Comparison of ENCODE assay signal across 30 cellular contexts in the genomic region with DNA sequence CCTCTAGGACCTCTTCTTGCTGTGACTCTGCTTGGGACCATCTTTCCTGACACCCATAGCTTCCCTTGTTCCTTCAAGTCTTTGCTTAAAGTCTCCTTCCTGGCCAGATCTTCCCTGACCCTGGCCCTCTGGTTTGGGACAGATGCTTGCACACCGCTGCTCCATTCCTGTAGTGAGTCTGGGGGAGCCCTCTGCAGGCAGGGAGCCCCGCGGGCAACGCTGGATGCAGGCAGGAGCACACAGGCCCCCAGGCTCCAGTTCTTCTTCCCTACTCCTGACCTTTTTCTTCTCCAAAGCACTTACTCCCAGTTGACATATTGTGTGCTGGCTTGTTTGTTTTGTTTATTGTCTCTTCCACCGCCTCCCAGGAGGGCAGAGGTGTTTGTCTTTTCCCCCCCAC.
"Had no signal": no experiment of that assay in that cellular context is flagged by ENCODE, and none has a peak within 500 bp of the region (broad histone marks: within the 10 kb centered on the region; RNA-seq: fewer than 3 reads in every experiment).

No MANE protein-coding gene starts in this region.

- H3K9me3 ChIP-seq: gastroesophageal sphincter, pancreas, psoas muscle, right atrium auricular region, upper lobe of left lung had no signal

- H3K27me3 ChIP-seq: ascending aorta, brain microvascular endothelial cell, dorsolateral prefrontal cortex, pancreas, right atrium auricular region, upper lobe of left lung had no signal

- H3K9me3 Mint-ChIP-seq: activated CD4-positive, alpha-beta memory T cell treated with anti-CD3 and anti-CD28 coated beads, Interleukin-2, amount 10 ng/mL, durations not matched to agents 7 days and 5 days; activated CD4-positive, alpha-beta T cell treated with anti-CD3 and anti-CD28 coated beads, Interleukin-2, amount 10 ng/mL, durations not matched to agents 24 days and 14 days; activated naive CD4-positive, alpha-beta T cell treated with anti-CD3 and anti-CD28 coated beads, Interleukin-2, amount 10 ng/mL, durations not matched to agents 7 days and 5 days; activated naive CD8-positive, alpha-beta T cell treated with anti-CD3 and anti-CD28 coated beads, Interleukin-2, amount 10 ng/mL, durations not matched to agents 7 days and 5 days; stimulated activated naive CD8-positive, alpha-beta T cell treated with anti-CD3 and anti-CD28 coated beads, Interleukin-15, amount 100 ng/mL, for 72 hours had no signal

- H3K27me3 Mint-ChIP-seq: activated CD4-positive, alpha-beta T cell treated with anti-CD3 and anti-CD28 coated beads, Interleukin-2, amount 10 ng/mL, durations not matched to agents 24 days and 14 days; stimulated activated memory B cell treated with anti-CD40 and anti-IgM and Interleukin-4, amounts not matched to agents 10 μg/mL and 1 μg/mL and 100 μg/mL, for 72 hours had no signal

- H3K27ac ChIP-seq: ascending aorta, brain microvascular endothelial cell, coronary artery, dorsolateral prefrontal cortex, gastroesophageal sphincter, hepatocyte, pancreas, psoas muscle, right atrium auricular region, upper lobe of left lung had no signal

- H3K79me2 ChIP-seq: hepatocyte had no signal

- ATAC-seq: gastroesophageal sphincter; left cardiac atrium; left ventricle myocardium superior; pancreas; psoas muscle; stimulated activated naive CD8-positive, alpha-beta T cell treated with anti-CD3 and anti-CD28 coated beads, Interleukin-15, amount 100 ng/mL, for 72 hours had no signal

- H3K4me2 ChIP-seq: hepatocyte, smooth muscle cell had no signal

- H2AFZ ChIP-seq: hepatocyte had no signal

- H3K36me3 Mint-ChIP-seq: activated naive CD4-positive, alpha-beta T cell treated with anti-CD3 and anti-CD28 coated beads, Interleukin-2, amount 10 ng/mL, durations not matched to agents 7 days and 5 days; activated naive CD8-positive, alpha-beta T cell treated with anti-CD3 and anti-CD28 coated beads, Interleukin-2, amount 10 ng/mL, durations not matched to agents 7 days and 5 days; stimulated activated memory B cell treated with anti-CD40 and anti-IgM and Interleukin-4, amounts not matched to agents 10 μg/mL and 1 μg/mL and 100 μg/mL, for 72 hours had no signal

- H3K27ac Mint-ChIP-seq: activated CD4-positive, alpha-beta memory T cell treated with anti-CD3 and anti-CD28 coated beads, Interleukin-2, amount 10 ng/mL, durations not matched to agents 7 days and 5 days; activated CD4-positive, alpha-beta T cell treated with anti-CD3 and anti-CD28 coated beads, Interleukin-2, amount 10 ng/mL, durations not matched to agents 24 days and 14 days; activated naive CD4-positive, alpha-beta T cell treated with anti-CD3 and anti-CD28 coated beads, Interleukin-2, amount 10 ng/mL, durations not matched to agents 7 days and 5 days; activated naive CD8-positive, alpha-beta T cell treated with anti-CD3 and anti-CD28 coated beads, Interleukin-2, amount 10 ng/mL, durations not matched to agents 7 days and 5 days; activated T-cell treated with anti-CD3 and anti-CD28 coated beads, Interleukin-2, amount 50 U/mL, for 24 hours; nephron; stimulated activated memory B cell treated with anti-CD40 and anti-IgM and Interleukin-4, amounts not matched to agents 10 μg/mL and 1 μg/mL and 100 μg/mL, for 72 hours had no signal

- H3K4me1 Mint-ChIP-seq: activated CD4-positive, alpha-beta memory T cell treated with anti-CD3 and anti-CD28 coated beads, Interleukin-2, amount 10 ng/mL, durations not matched to agents 7 days and 5 days; activated CD4-positive, alpha-beta T cell treated with anti-CD3 and anti-CD28 coated beads, Interleukin-2, amount 10 ng/mL, durations not matched to agents 24 days and 14 days; activated naive CD4-positive, alpha-beta T cell treated with anti-CD3 and anti-CD28 coated beads, Interleukin-2, amount 10 ng/mL, durations not matched to agents 7 days and 5 days; activated naive CD8-positive, alpha-beta T cell treated with anti-CD3 and anti-CD28 coated beads, Interleukin-2, amount 10 ng/mL, durations not matched to agents 7 days and 5 days; stimulated activated memory B cell treated with anti-CD40 and anti-IgM and Interleukin-4, amounts not matched to agents 10 μg/mL and 1 μg/mL and 100 μg/mL, for 72 hours; stimulated activated naive CD8-positive, alpha-beta T cell treated with anti-CD3 and anti-CD28 coated beads, Interleukin-15, amount 100 ng/mL, for 72 hours had no signal

- DNase-seq: activated CD4-positive, alpha-beta memory T cell treated with anti-CD3 and anti-CD28 coated beads, Interleukin-2, amount 10 ng/mL, durations not matched to agents 7 days and 5 days; activated CD4-positive, CD25-positive, alpha-beta regulatory T cell treated with anti-CD3 and anti-CD28 coated beads, Interleukin-2, amount 50 U/mL, for 72 hours; activated CD8-positive, alpha-beta memory T cell treated with anti-CD3 and anti-CD28 coated beads, Interleukin-2, amount 50 U/mL, for 48 hours; activated gamma-delta T cell; activated naive CD4-positive, alpha-beta T cell treated with anti-CD3 and anti-CD28 coated beads, Interleukin-2, amount 10 ng/mL, durations not matched to agents 7 days and 5 days; activated naive CD8-positive, alpha-beta T cell treated with anti-CD3 and anti-CD28 coated beads, Interleukin-2, amount 10 ng/mL, durations not matched to agents 7 days and 5 days; activated T-cell treated with anti-CD3 and anti-CD28 coated beads, Interleukin-2, amount 50 U/mL, for 24 hours; brain microvascular endothelial cell; effector memory CD4-positive, alpha-beta T cell; erythroblast; left cardiac atrium; left ventricle myocardium superior; mammary epithelial cell; pancreas; psoas muscle; stimulated activated CD4-positive, alpha-beta T cell treated with anti-CD3 and anti-CD28 coated beads, Interleukin-1b, Interleukin-23, amount 100 ng/mL, for 48 hours; stimulated activated CD4-positive, alpha-beta T cell treated with anti-CD3 and anti-CD28 coated beads, Interleukin-4, amount 100 ng/mL, for 4 hours; stimulated activated CD8-positive, alpha-beta memory T cell treated with anti-CD3 and anti-CD28 coated beads, Interleukin-4, amount 100 ng/mL, for 48 hours; stimulated activated naive CD8-positive, alpha-beta T cell treated with anti-CD3 and anti-CD28 coated beads, Interleukin-15, amount 100 ng/mL, for 72 hours had no signal

- H3K4me3 ChIP-seq: ascending aorta, coronary artery, gastroesophageal sphincter, hepatocyte, pancreas, psoas muscle, right atrium auricular region, smooth muscle cell, upper lobe of left lung had no signal

- H3K36me3 ChIP-seq: ascending aorta, brain microvascular endothelial cell, gastroesophageal sphincter, pancreas, right atrium auricular region, upper lobe of left lung had no signal

- H3K4me3 Mint-ChIP-seq: activated CD4-positive, alpha-beta memory T cell treated with anti-CD3 and anti-CD28 coated beads, Interleukin-2, amount 10 ng/mL, durations not matched to agents 7 days and 5 days; activated CD4-positive, alpha-beta T cell treated with anti-CD3 and anti-CD28 coated beads, Interleukin-2, amount 10 ng/mL, durations not matched to agents 24 days and 14 days; activated naive CD4-positive, alpha-beta T cell treated with anti-CD3 and anti-CD28 coated beads, Interleukin-2, amount 10 ng/mL, durations not matched to agents 7 days and 5 days; activated naive CD8-positive, alpha-beta T cell treated with anti-CD3 and anti-CD28 coated beads, Interleukin-2, amount 10 ng/mL, durations not matched to agents 7 days and 5 days; activated T-cell treated with anti-CD3 and anti-CD28 coated beads, Interleukin-2, amount 50 U/mL, for 24 hours; nephron; stimulated activated memory B cell treated with anti-CD40 and anti-IgM and Interleukin-4, amounts not matched to agents 10 μg/mL and 1 μg/mL and 100 μg/mL, for 72 hours; stimulated activated naive CD8-positive, alpha-beta T cell treated with anti-CD3 and anti-CD28 coated beads, Interleukin-15, amount 100 ng/mL, for 72 hours had no signal

- H3K4me1 ChIP-seq: ascending aorta, gastroesophageal sphincter, pancreas, psoas muscle, right atrium auricular region, upper lobe of left lung had no signal
